Comparison of ENCODE assay signal across 8 cellular contexts in the genomic region with DNA sequence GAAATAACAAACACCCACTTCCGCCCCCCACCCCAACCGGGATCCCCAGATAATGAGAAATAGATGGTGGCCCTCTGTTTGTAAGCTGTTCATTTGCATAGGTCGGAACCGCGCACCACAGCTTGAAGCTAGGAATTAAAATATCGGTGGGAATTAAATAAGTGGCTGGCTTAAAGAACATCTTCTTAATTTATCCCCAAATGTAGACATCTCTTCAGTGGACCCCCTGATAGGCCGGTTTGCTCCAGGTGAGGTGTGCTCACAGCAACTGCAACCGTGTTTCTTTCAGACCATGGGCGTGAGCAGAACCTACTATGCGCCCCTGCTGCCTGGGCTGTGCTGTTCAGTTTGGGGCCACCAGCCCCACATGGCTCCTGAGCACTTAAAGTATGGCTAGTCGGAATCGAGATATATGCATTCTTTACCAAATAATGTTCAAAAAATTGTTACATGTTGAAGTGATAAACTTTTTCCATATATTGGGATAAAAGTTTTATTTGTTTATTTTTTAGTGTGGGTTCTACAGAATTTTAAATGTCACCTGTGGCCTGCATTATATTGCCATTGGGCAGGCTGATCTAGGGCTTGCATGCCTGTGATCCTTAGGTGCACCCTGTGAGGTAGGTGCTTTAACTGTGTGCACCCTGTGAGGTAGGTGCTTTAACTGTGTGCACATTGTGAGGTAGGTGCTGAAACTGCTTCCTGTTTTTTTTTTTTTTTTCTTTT. TPM values are rescaled to one million over a fixed set of nuclear protein-coding genes. Genes with fewer than 3 reads are reported as not detected.
DNase-seq lines count a peak whose midpoint lies in the region; ATAC-seq and TF ChIP-seq lines count a peak whose summit lies in the region.

No MANE protein-coding gene starts in this region.

- peak overlapping the region; percentile 95 for H3K27ac ChIP-seq in GM23338 (ENCODE audit: low read depth)
- peak overlapping the region; percentile 81 for H3K27ac ChIP-seq in colonic mucosa
- peak overlapping the region; percentile 82 for H3K27ac ChIP-seq in naive thymus-derived CD4-positive, alpha-beta T cell (ENCODE audit: low read depth, low read length)

- peak overlapping the region; percentile 73 to 90 for H3K9ac ChIP-seq in colonic mucosa (ENCODE audit: low read depth in 2 of 2, low read length in 2 of 2)

- DNase-seq in NCI-H1694 treated with DMSO at 0.1 percent for 48 hours (lab: John Stamatoyannopoulos, UW) (peak; percentile 83), NCI-H1694 (lab: John Stamatoyannopoulos, UW) (no peak), GM23338 (ENCODE audit: low spot score) (peak; percentile 67), OCI-M1 (lab: John Stamatoyannopoulos, UW) (peak; percentile 53), colonic mucosa (no peak), retina (no peak), G401 (ENCODE audit: low spot score) (no peak)
- DNase-seq in naive thymus-derived CD4-positive, alpha-beta T cell = peak in 7 of 9 donors; percentile 7 to 54 (median 37)

- peaks cover 44% of the 10 kb centered on the region for H3K4me1 Mint-ChIP-seq in GM23338
- peaks cover 30 to 51% (median 40%) of the 10 kb centered on the region in 7 donors for H3K4me1 Mint-ChIP-seq in naive thymus-derived CD4-positive, alpha-beta T cell

- peaks cover 39% of the 10 kb centered on the region for H3K79me2 ChIP-seq in GM23338 (replicated peaks; ENCODE audit: insufficient read depth)

- no peaks in the 10 kb centered on the region; the same call in 1 of the 2 replicates for H4K20me1 ChIP-seq in GM23338 (replicated peaks; ENCODE audit: insufficient read depth)

- no peaks in the 10 kb centered on the region for H3K9me3 Mint-ChIP-seq in GM23338
- H3K9me3 Mint-ChIP-seq in naive thymus-derived CD4-positive, alpha-beta T cell = no peaks in the 10 kb centered on the region

- peak; percentile 61 for ATAC-seq in GM23338
- no peak for ATAC-seq in naive thymus-derived CD4-positive, alpha-beta T cell

- H3K27me3 ChIP-seq in GM23338 (ENCODE audit: insufficient read depth) (no peaks in the 10 kb centered on the region), colonic mucosa (no peaks in the 10 kb centered on the region)
- H3K27me3 ChIP-seq in naive thymus-derived CD4-positive, alpha-beta T cell (ENCODE audit: control insufficient read depth in 2 of 2, insufficient read depth in 2 of 2, low read length in 2 of 2) = no peaks in the 10 kb centered on the region

- in situ Hi-C loops in G401 (cut with HindIII; ENCODE audit: low sequenced_read_pairs) = no loop called here

- TF ChIP-seq CTCF in GM23338 (conservative IDR thresholded peaks at IDR 0.05; ENCODE audit: low read depth in 2 of 2) = no peak; a peak in 1 of 4 replicates
- TF ChIP-seq CTCF in colonic mucosa (IDR thresholded peaks at IDR 0.05) = no peak

- H3K9me3 ChIP-seq in colonic mucosa = no peaks in the 10 kb centered on the region
- H3K9me3 ChIP-seq in naive thymus-derived CD4-positive, alpha-beta T cell (ENCODE audit: control insufficient read depth in 2 of 3, low read length in 3 of 3) = no peaks in the 10 kb centered on the region

- intact Hi-C loops in colonic mucosa (cut with DNase I) = no loop called here
- intact Hi-C loops in naive thymus-derived CD4-positive, alpha-beta T cell (cut with micrococcal nuclease) = loop anchor here (1.0 to 10.0 kb wide), 9 partner anchors 38 to 1973 kb away; partner anchors contain the start of genes ATG2B (in 2 of the 2), GSKIP (in 2 of the 2), SYNE3 (in 2 of the 2) and CLMN (in 1 of the 2)

- H3K4me3 Mint-ChIP-seq in GM23338 = peak overlapping the region; percentile 97
- peak overlapping the region; percentile 94 to 99 (median 98) for H3K4me3 Mint-ChIP-seq in naive thymus-derived CD4-positive, alpha-beta T cell

- H3K4me2 ChIP-seq in GM23338 = peak overlapping the region; percentile 95

- CTCF ChIA-PET in naive thymus-derived CD4-positive, alpha-beta T cell (lab: Charles Lee) = no interaction called here

- peaks cover 27% of the 10 kb centered on the region; the same call in 1 of the 2 replicates for H3K4me1 ChIP-seq in GM23338 (ENCODE audit: insufficient read depth)
- peaks cover 7% of the 10 kb centered on the region for H3K4me1 ChIP-seq in colonic mucosa
- peaks cover 30 to 36% of the 10 kb centered on the region in 2 donors for H3K4me1 ChIP-seq in naive thymus-derived CD4-positive, alpha-beta T cell (ENCODE audit: control insufficient read depth in 2 of 2, insufficient read depth in 2 of 2, low read length in 2 of 2)

- H3K9me2 ChIP-seq in GM23338 (ENCODE audit: insufficient read depth) = 0 out of 2 replicates have a peak, but pooled peaks cover 4% of the 10 kb centered on the region

- H3K36me3 ChIP-seq in GM23338 (ENCODE audit: insufficient read depth) (no peaks in the 10 kb centered on the region), colonic mucosa (no peaks in the 10 kb centered on the region)
- H3K36me3 ChIP-seq in naive thymus-derived CD4-positive, alpha-beta T cell (ENCODE audit: control insufficient read depth in 2 of 3, insufficient read depth in 3 of 3, low read length in 3 of 3) = peaks cover 0 to 3% (median 0%) of the 10 kb centered on the region in 3 experiments

- H3K27ac Mint-ChIP-seq in GM23338 = peak overlapping the region; percentile 99
- H3K27ac Mint-ChIP-seq in naive thymus-derived CD4-positive, alpha-beta T cell = peak overlapping the region; percentile 97 to 100 (median 99)

- H2AFZ ChIP-seq in GM23338 = peak overlapping the region; percentile 79

- H3K27me3 Mint-ChIP-seq in GM23338 (ENCODE audit: insufficient read depth, low read depth, poor library complexity) = peaks cover 3% of the 10 kb centered on the region
- peaks cover 0 to 4% (median 0%) of the 10 kb centered on the region in 5 donors for H3K27me3 Mint-ChIP-seq in naive thymus-derived CD4-positive, alpha-beta T cell

- no peaks in the 10 kb centered on the region; the same call in 2 of the 3 replicates for H3K36me3 Mint-ChIP-seq in GM23338 (ENCODE audit: low read depth)
- peaks cover 0 to 17% (median 0%) of the 10 kb centered on the region in 5 donors for H3K36me3 Mint-ChIP-seq in naive thymus-derived CD4-positive, alpha-beta T cell

- peak overlapping the region; percentile 76 for H3K4me3 ChIP-seq in GM23338
- H3K4me3 ChIP-seq in colonic mucosa = peak overlapping the region; percentile 78
- H3K4me3 ChIP-seq in naive thymus-derived CD4-positive, alpha-beta T cell (ENCODE audit: low read length) = peak overlapping the region; percentile 87

- POLR2A ChIA-PET in naive thymus-derived CD4-positive, alpha-beta T cell (lab: Charles Lee) = interaction anchor here (1.0 kb wide), 1 partner anchor 13 kb away, joined by 3 read pairs; no protein-coding TSS in a partner anchor

- H3F3A ChIP-seq in GM23338 (replicated peaks; ENCODE audit: low read depth) = no peaks in the 10 kb centered on the region

TF ChIP-seq in GM23338, 12 proteins besides CTCF, POLR2A, EP300 and RAD21 (continues in another document):
- TF ChIP-seq POLR2AphosphoS5 (IDR thresholded peaks at IDR 0.05; ENCODE audit: low read depth) (no peak; the same call in 1 of the 2 replicates), CREB1 (CRISPR knock-in tag; IDR thresholded peaks at IDR 0.05; ENCODE audit: low read depth) (no peak)
- TF ChIP-seq, protein P1, sequence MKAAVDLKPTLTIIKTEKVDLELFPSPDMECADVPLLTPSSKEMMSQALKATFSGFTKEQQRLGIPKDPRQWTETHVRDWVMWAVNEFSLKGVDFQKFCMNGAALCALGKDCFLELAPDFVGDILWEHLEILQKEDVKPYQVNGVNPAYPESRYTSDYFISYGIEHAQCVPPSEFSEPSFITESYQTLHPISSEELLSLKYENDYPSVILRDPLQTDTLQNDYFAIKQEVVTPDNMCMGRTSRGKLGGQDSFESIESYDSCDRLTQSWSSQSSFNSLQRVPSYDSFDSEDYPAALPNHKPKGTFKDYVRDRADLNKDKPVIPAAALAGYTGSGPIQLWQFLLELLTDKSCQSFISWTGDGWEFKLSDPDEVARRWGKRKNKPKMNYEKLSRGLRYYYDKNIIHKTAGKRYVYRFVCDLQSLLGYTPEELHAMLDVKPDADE (IDR thresholded peaks at IDR 0.05) = no peak

RNA-seq across cellular contexts. Expression of gene DICER1, which starts 0.8 kb away (rescaled TPM):
- total RNA-seq in GM23338 (2014; rRNA removed; shearing (Covaris generic)) = 52.6 and 59.2 TPM in 2 replicates
- polyA plus RNA-seq in GM23338 (2016; fragmentation: Nextera tagmentation; extraction: Ambion mirVana) = 17.6 and 21.4 TPM in 2 replicates
- total RNA-seq in colonic mucosa = 10 to 100 TPM; 49.3 to 53.7 TPM
- 10 to 100 TPM; 61.1 to 78.2 (median 67.4) TPM for total RNA-seq in naive thymus-derived CD4-positive, alpha-beta T cell
- 10 to 100 TPM; 11.0 to 18.8 TPM for polyA plus RNA-seq in naive thymus-derived CD4-positive, alpha-beta T cell
- total RNA-seq in G401 (2014; rRNA removed; shearing (Covaris generic)) = 48.0 and 64.6 TPM in 2 replicates

Comparison
In these comparisons a context has a peak if more than half of its experiments do, and no peak if none do; other contexts are left out.
1. DNase-seq: peak in NCI-H1694 treated with DMSO at 0.1 percent for 48 hours (single experiment), GM23338 (single experiment), OCI-M1 (single experiment) and naive thymus-derived CD4-positive, alpha-beta T cell (7 of 9); none in NCI-H1694 (single experiment), colonic mucosa (single experiment), retina (single experiment) and G401 (single experiment).
2. Peak in every context shown above with its lines, with median percentiles within 50 percentile points of each other: H3K27ac ChIP-seq and H3K4me3 ChIP-seq.